2 cellular contexts compared by ENCODE assay signal in the genomic region with DNA sequence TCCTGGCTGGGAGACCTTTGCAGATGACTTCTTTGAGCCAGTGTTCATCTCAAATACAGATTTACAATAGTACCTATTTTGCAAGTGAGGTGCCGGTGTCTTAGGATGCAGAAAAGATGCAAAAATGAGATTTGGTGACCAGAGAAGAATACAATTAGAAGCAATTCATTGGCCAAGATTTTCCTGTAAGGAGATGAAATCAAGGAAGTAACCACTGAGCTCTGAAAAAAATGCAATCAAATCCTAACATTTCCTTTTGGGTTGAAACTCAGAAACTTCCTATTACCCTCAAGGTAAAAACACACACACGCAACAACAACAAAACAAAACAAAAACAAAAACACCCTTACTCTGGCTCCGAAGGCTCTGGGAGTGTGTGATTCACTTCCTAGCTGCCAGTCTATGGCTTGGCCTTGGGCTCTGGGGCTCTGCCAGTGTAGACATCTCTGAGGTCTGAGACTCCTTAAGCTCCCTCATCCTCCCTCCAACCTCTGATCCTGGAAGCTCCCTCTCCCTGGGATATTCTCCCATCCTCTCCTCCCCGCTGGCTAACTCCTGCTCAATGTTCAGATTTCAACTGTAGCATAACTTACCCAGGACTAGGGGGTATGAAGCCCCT.
TF ChIP-seq lines count a peak whose summit lies in the region.

No MANE protein-coding gene starts in this region.

TF ChIP-seq in HCT116, 20 proteins besides CTCF, POLR2A, EP300 and RAD21 (continued from another document):
- TF ChIP-seq SRF (IDR thresholded peaks at IDR 0.05; ENCODE audit: low read depth) (no peak), EZH2 (IDR thresholded peaks at IDR 0.05) (no peak), CBX3 (IDR thresholded peaks at IDR 0.05; ENCODE audit: low read depth) (no peak)

TF ChIP-seq in WTC11, 78 proteins besides CTCF, POLR2A, EP300 and RAD21 (continued from another document):
- TF ChIP-seq, protein P1, sequence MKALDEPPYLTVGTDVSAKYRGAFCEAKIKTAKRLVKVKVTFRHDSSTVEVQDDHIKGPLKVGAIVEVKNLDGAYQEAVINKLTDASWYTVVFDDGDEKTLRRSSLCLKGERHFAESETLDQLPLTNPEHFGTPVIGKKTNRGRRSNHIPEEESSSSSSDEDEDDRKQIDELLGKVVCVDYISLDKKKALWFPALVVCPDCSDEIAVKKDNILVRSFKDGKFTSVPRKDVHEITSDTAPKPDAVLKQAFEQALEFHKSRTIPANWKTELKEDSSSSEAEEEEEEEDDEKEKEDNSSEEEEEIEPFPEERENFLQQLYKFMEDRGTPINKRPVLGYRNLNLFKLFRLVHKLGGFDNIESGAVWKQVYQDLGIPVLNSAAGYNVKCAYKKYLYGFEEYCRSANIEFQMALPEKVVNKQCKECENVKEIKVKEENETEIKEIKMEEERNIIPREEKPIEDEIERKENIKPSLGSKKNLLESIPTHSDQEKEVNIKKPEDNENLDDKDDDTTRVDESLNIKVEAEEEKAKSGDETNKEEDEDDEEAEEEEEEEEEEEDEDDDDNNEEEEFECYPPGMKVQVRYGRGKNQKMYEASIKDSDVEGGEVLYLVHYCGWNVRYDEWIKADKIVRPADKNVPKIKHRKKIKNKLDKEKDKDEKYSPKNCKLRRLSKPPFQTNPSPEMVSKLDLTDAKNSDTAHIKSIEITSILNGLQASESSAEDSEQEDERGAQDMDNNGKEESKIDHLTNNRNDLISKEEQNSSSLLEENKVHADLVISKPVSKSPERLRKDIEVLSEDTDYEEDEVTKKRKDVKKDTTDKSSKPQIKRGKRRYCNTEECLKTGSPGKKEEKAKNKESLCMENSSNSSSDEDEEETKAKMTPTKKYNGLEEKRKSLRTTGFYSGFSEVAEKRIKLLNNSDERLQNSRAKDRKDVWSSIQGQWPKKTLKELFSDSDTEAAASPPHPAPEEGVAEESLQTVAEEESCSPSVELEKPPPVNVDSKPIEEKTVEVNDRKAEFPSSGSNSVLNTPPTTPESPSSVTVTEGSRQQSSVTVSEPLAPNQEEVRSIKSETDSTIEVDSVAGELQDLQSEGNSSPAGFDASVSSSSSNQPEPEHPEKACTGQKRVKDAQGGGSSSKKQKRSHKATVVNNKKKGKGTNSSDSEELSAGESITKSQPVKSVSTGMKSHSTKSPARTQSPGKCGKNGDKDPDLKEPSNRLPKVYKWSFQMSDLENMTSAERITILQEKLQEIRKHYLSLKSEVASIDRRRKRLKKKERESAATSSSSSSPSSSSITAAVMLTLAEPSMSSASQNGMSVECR (CRISPR knock-in tag; IDR thresholded peaks at IDR 0.05; ENCODE audit: borderline replicate concordance) = no peak
- TF ChIP-seq KAT7 (CRISPR knock-in tag; IDR thresholded peaks at IDR 0.05; ENCODE audit: borderline replicate concordance) (no peak), ZNF232 (CRISPR knock-in tag; IDR thresholded peaks at IDR 0.05) (no peak), ZNF219 (CRISPR knock-in tag; IDR thresholded peaks at IDR 0.05; ENCODE audit: borderline replicate concordance) (no peak), SP1 (CRISPR knock-in tag; conservative IDR thresholded peaks at IDR 0.05) (no peak), JAZF1 (CRISPR knock-in tag; IDR thresholded peaks at IDR 0.05) (no peak), ZNF317 (CRISPR knock-in tag; IDR thresholded peaks at IDR 0.05; ENCODE audit: borderline replicate concordance, low read depth) (no peak)
- TF ChIP-seq, protein P2, sequence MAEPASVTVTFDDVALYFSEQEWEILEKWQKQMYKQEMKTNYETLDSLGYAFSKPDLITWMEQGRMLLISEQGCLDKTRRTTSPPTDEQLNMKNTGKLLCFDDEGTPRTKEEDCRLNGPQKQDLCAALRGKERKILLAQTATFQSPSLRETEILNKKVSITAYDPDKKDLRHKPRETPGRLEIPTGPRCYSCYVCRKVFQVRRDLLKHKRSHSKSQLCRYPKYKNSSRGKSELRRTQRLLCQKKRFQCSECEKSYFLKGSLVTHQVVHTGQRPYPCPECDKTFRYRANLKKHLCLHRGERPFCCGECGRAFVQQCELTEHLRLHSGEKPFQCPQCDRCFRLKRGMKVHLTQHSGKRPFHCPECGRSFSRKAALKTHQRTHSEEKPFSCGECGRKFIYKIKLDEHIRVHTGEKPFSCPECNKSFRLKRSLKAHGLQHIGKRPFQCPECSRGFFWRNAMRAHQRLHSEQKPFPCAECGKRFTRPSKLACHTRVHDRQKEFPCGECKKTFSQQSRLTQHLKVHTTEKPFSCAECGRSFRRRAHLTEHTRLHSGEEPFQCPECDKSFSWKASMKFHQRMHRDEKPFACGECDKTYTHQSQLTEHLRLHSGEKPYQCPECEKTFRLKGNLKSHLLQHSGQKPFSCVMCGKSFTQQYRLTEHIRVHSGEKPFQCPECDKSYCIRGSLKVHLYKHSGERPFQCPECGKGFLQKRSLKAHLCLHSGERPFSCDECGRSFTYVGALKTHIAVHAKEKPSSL (CRISPR knock-in tag; conservative IDR thresholded peaks at IDR 0.05) = no peak
- TF ChIP-seq, protein P3, sequence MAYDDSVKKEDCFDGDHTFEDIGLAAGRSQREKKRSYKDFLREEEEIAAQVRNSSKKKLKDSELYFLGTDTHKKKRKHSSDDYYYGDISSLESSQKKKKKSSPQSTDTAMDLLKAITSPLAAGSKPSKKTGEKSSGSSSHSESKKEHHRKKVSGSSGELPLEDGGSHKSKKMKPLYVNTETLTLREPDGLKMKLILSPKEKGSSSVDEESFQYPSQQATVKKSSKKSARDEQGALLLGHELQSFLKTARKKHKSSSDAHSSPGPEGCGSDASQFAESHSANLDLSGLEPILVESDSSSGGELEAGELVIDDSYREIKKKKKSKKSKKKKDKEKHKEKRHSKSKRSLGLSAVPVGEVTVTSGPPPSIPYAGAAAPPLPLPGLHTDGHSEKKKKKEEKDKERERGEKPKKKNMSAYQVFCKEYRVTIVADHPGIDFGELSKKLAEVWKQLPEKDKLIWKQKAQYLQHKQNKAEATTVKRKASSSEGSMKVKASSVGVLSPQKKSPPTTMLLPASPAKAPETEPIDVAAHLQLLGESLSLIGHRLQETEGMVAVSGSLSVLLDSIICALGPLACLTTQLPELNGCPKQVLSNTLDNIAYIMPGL (CRISPR knock-in tag; IDR thresholded peaks at IDR 0.05) = no peak
TF ChIP-seq in WTC11: peak in this region for 0.
